ENCODE assay signal across 8 cellular contexts in genomic region chr1:180631197-180631765, GRCh38. TPM values are rescaled to one million over a fixed set of nuclear protein-coding genes. Genes with fewer than 3 reads are reported as not detected.
DNase-seq lines count a peak whose midpoint lies in the region; ATAC-seq and TF ChIP-seq lines count a peak whose summit lies in the region.

No MANE protein-coding gene starts in this region.

- POLR2A ChIA-PET in T-cell (lab: Charles Lee), result interaction anchor here in 1 of 2 donors (1.1 kb wide), 2 partner anchors 127 to 397 kb away, joined by 3 to 4 read pairs; no protein-coding TSS in a partner anchor
- POLR2A ChIA-PET in HEK293T (lab: Yijun Ruan, JAX), result interaction anchor here (0.6 to 1.8 kb wide), 6 partner anchors 10 to 223 kb away, joined by 3 to 9 read pairs (median 4); no protein-coding TSS in a partner anchor

- H3K36me3 ChIP-seq in heart right ventricle (no peaks in the 10 kb centered on the region), lower lobe of right lung (no peaks in the 10 kb centered on the region), upper lobe of right lung (no peaks in the 10 kb centered on the region)

- CTCF ChIA-PET in T-cell (lab: Charles Lee), result interaction anchor here (0.6 to 1.4 kb wide), 9 partner anchors 24 to 1627 kb away, joined by 3 to 4 read pairs (median 4); no protein-coding TSS in a partner anchor
- CTCF ChIA-PET in HEK293T (lab: Yijun Ruan, JAX), result interaction anchor here (0.6 to 0.9 kb wide), 2 partner anchors 21 to 300 kb away, joined by 4 to 5 read pairs; no protein-coding TSS in a partner anchor

- TF ChIP-seq CTCF in heart right ventricle (IDR thresholded peaks at IDR 0.05) (no peak), lower lobe of right lung (IDR thresholded peaks at IDR 0.05) (no peak), upper lobe of right lung (IDR thresholded peaks at IDR 0.05) (no peak), foreskin keratinocyte (conservative IDR thresholded peaks at IDR 0.05) (no peak)

- peak overlapping the region; percentile 79 to 90 for H3K27ac Mint-ChIP-seq in T-cell

- H3K4me3 ChIP-seq in heart right ventricle (peak overlapping the region in 3 of 10 donors; percentile 81 to 86 (median 85)), lower lobe of right lung (no peak overlapping the region), upper lobe of right lung (peak overlapping the region; percentile 97)

- peaks cover 0 to 10% (median 8%) of the 10 kb centered on the region in 3 donors for H3K4me1 Mint-ChIP-seq in T-cell

- DNase-seq in heart right ventricle (no peak), Right ventricle myocardium inferior (ENCODE audit: missing footprints) (no peak), T-cell (no peak), lower lobe of right lung (no peak), upper lobe of right lung (no peak), HEK293T (ENCODE audit: extremely low spot score) (no peak), COR-L47 (lab: John Stamatoyannopoulos, UW) (no peak), foreskin keratinocyte (no peak)

- H3K4me1 ChIP-seq in heart right ventricle (peaks cover 0 to 45% (median 27%) of the 10 kb centered on the region in 9 donors), lower lobe of right lung (peaks cover 41% of the 10 kb centered on the region), upper lobe of right lung (peaks cover 31% of the 10 kb centered on the region), foreskin keratinocyte (peaks cover 26% of the 10 kb centered on the region)

- H3K27me3 ChIP-seq in heart right ventricle (no peaks in the 10 kb centered on the region), lower lobe of right lung (ENCODE audit: low read depth) (no peaks in the 10 kb centered on the region), upper lobe of right lung (no peaks in the 10 kb centered on the region), foreskin keratinocyte (no peaks in the 10 kb centered on the region)

- ATAC-seq in heart right ventricle (peak in 2 of 8 donors; percentile 12 to 13), Right ventricle myocardium inferior (no peak), T-cell (replicated peaks in 1 of 4) (no peak), lower lobe of right lung (no peak), upper lobe of right lung (no peak), foreskin keratinocyte (no peak)

- H3K27me3 Mint-ChIP-seq in T-cell, result peaks cover 1 to 7% of the 10 kb centered on the region in 2 donors

- H3K9me3 Mint-ChIP-seq in T-cell, result no peaks in the 10 kb centered on the region

- H3K9me3 ChIP-seq in heart right ventricle, result no peaks in the 10 kb centered on the region
- H3K9me3 ChIP-seq in lower lobe of right lung, result no peaks in the 10 kb centered on the region
- H3K9me3 ChIP-seq in upper lobe of right lung, result no peaks in the 10 kb centered on the region

- peak overlapping the region in 7 of 10 donors; percentile 34 to 97 (median 50) for H3K27ac ChIP-seq in heart right ventricle
- peak overlapping the region; percentile 61 for H3K27ac ChIP-seq in lower lobe of right lung
- H3K27ac ChIP-seq in upper lobe of right lung, result peak overlapping the region; percentile 67
- no peak overlapping the region for H3K27ac ChIP-seq in foreskin keratinocyte

- intact Hi-C loops in heart right ventricle (cut with DNase I) (loop anchor here (5.0 to 10.0 kb wide), 7 partner anchors 69 to 524 kb away; no protein-coding TSS in a partner anchor), Right ventricle myocardium inferior (cut with DNase I) (no loop called here), lower lobe of right lung (cut with DNase I) (no loop called here), upper lobe of right lung (cut with DNase I) (loop anchor here (10.0 kb wide), 1 partner anchor 234 kb away; no protein-coding TSS in a partner anchor)

- H3K36me3 Mint-ChIP-seq in T-cell, result no peaks in the 10 kb centered on the region

- WGBS in heart right ventricle, 2 donors, result 46 to 51% methylated on average over 6 of the region's 6 CpGs

- H3K4me3 Mint-ChIP-seq in T-cell, result peak overlapping the region in 1 of 3 donors; percentile 28

TF ChIP-seq in HEK293T, 16 proteins besides CTCF, POLR2A, EP300 and RAD21:
- no peak for TF ChIP-seq NFRKB (IDR thresholded peaks at IDR 0.05)
- TF ChIP-seq CTBP1 (IDR thresholded peaks at IDR 0.05; ENCODE audit: borderline replicate concordance), result no peak
- no peak for TF ChIP-seq FOXA1 (IDR thresholded peaks at IDR 0.05)
- TF ChIP-seq FOXM1 (IDR thresholded peaks at IDR 0.05; ENCODE audit: borderline replicate concordance), result no peak
- no peak for TF ChIP-seq TARDBP (IDR thresholded peaks at IDR 0.05)
- TF ChIP-seq ZNF384 (IDR thresholded peaks at IDR 0.05), result no peak
- TF ChIP-seq ARNT (IDR thresholded peaks at IDR 0.05), result no peak
- TF ChIP-seq SP1 (IDR thresholded peaks at IDR 0.05), result no peak
- no peak for TF ChIP-seq SUZ12 (IDR thresholded peaks at IDR 0.05)
- no peak for TF ChIP-seq FOXK2 (IDR thresholded peaks at IDR 0.05)
- no peak for TF ChIP-seq L3MBTL2 (conservative IDR thresholded peaks at IDR 0.05)
- no peak for TF ChIP-seq HDGF (IDR thresholded peaks at IDR 0.05; ENCODE audit: borderline replicate concordance)

RNA-seq across cellular contexts. Expression of gene XPR1, which starts 0.5 kb away (rescaled TPM):
- 100 to 1,000 TPM in 4 of 10 donors, 10 to 100 TPM in 6; 28.2 to 142 (median 78.7) TPM for total RNA-seq in heart right ventricle
- 10 to 100 TPM; 18.3 to 20.8 TPM for polyA plus RNA-seq in heart right ventricle
- 35.8 TPM for total RNA-seq in Right ventricle myocardium inferior
- total RNA-seq in T-cell, result 10 to 100 TPM; 13.0 to 16.2 (median 14.7) TPM
- total RNA-seq in lower lobe of right lung, result 21.1 TPM
- 23.5 TPM for total RNA-seq in upper lobe of right lung
- total RNA-seq in foreskin keratinocyte, result 25.1 and 27.6 TPM in 2 replicates
- polyA plus RNA-seq in foreskin keratinocyte, result 6.7 and 8.3 TPM in 2 replicates

Comparison
In these comparisons a context has a peak if more than half of its experiments do, and no peak if none do; other contexts are left out.
1. intact Hi-C loops: an anchor here in heart right ventricle (5.0 to 10.0 kb wide) and upper lobe of right lung (10.0 kb wide); none called in Right ventricle myocardium inferior and lower lobe of right lung.